In genomic region chr9:121029469-121029868, GRCh38 we compare ENCODE assay signal across 9 cellular contexts.
"Had no signal": no experiment of that assay in that cellular context is flagged by ENCODE, and none has a peak within 500 bp of the region (broad histone marks: within the 10 kb centered on the region; RNA-seq: fewer than 3 reads in every experiment).

No MANE protein-coding gene starts in this region.

- H3K4me3 ChIP-seq: GM23248, HAP-1, K562 had no signal

- H3K9ac ChIP-seq: GM23248 had no signal

- H3K9me3 ChIP-seq: HAP-1 had no signal

- H3K36me3 ChIP-seq: HAP-1 had no signal

- H2AFZ ChIP-seq: GM23248 had no signal

- H3K27ac ChIP-seq: GM23248, HL-60 had no signal

- H3K4me1 ChIP-seq: HAP-1 had no signal

- FAIRE-seq: K562 had no signal

- ATAC-seq: HCT116, K562 had no signal

- DNase-seq: GM23248, GOT3, H7, HFFc6, IMR-90 had no signal
